1 cellular context compared by ENCODE assay signal in genomic region chr9:135671591-135672041, GRCh38.
TF ChIP-seq lines count a peak whose summit lies in the region.

No MANE protein-coding gene starts in this region.

TF ChIP-seq in SK-N-SH, 30 proteins besides CTCF, POLR2A, EP300 and RAD21 (continued from another document):
- TF ChIP-seq REST (IDR thresholded peaks at IDR 0.05; ENCODE audit: low read depth, low read length) (no peak), GABPA (IDR thresholded peaks at IDR 0.05; ENCODE audit: low read depth) (no peak), FOXM1 (IDR thresholded peaks at IDR 0.05; ENCODE audit: low read depth) (no peak), FOSL2 (IDR thresholded peaks at IDR 0.05; ENCODE audit: borderline replicate concordance, low read depth) (no peak), RFX5 (IDR thresholded peaks at IDR 0.05; ENCODE audit: low read length) (no peak), IRF3 (IDR thresholded peaks at IDR 0.05; ENCODE audit: low read depth, low read length) (no peak), SMC3 (IDR thresholded peaks at IDR 0.05; ENCODE audit: low read depth, low read length) (no peak), USF1 (IDR thresholded peaks at IDR 0.05; ENCODE audit: borderline replicate concordance, low read depth) (no peak), RCOR1 (IDR thresholded peaks at IDR 0.05; ENCODE audit: low read length) (no peak), CHD2 (IDR thresholded peaks at IDR 0.05; ENCODE audit: low read length, partially characterized antibody) (no peak)
